In the genomic region with DNA sequence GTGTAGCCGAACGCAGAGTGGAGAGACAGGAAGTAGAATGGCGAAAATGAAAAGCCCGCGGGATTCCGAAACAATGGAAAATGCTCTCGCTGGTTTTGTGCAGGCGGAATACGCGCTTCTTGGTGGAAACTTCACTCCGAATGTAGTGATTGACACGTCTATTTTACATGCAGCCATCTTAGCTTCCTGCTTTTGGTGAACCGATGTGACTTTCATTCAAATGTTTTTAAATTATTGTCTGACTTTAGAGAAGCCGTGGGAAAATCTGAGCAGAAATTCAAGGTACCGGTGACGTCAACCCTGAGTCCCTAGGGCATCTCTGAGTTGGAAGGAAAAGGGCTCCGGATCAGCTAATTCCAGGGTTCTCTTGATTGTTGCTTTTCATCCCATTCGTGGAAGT, we compare ENCODE assay signal across 9 cellular contexts. TPM values are rescaled to one million over a fixed set of nuclear protein-coding genes. Genes with fewer than 3 reads are reported as not detected.
DNase-seq lines count a peak whose midpoint lies in the region; ATAC-seq and TF ChIP-seq lines count a peak whose summit lies in the region.
"Had no signal": no experiment of that assay in that cellular context is flagged by ENCODE, and none has a peak within 500 bp of the region (broad histone marks: within the 10 kb centered on the region; RNA-seq: fewer than 3 reads in every experiment).

No MANE protein-coding gene starts in this region.

- no peaks in the 10 kb centered on the region for H3K9me3 ChIP-seq in AG04450 (ENCODE audit: control insufficient read depth, insufficient read depth, low read length)
- no peaks in the 10 kb centered on the region for H3K9me3 ChIP-seq in HCT116 (ENCODE audit: control insufficient read depth in 1 of 2, insufficient read depth in 1 of 2, low read depth in 1 of 2, low read length in 2 of 2)

- H3K27ac ChIP-seq in AG04450 (ENCODE audit: low read depth, low read length) (no peak overlapping the region), HCT116 (ENCODE audit: low read depth, low read length) (no peak overlapping the region)

- H3K4me2 ChIP-seq in HCT116 (ENCODE audit: low read length): peak overlapping the region; percentile 69

- H3K36me3 ChIP-seq in HCT116 (ENCODE audit: control insufficient read depth in 1 of 2, insufficient read depth in 2 of 2, low read length in 2 of 2): no peaks in the 10 kb centered on the region

- H3K9me2 ChIP-seq in HCT116 (ENCODE audit: insufficient read depth): no peaks in the 10 kb centered on the region

- TF ChIP-seq RAD21 in HCT116 (IDR thresholded peaks at IDR 0.05; ENCODE audit: low read depth): no peak

- peaks cover 1 to 20% of the 10 kb centered on the region in 2 experiments; a peak in 3 of 4 replicates for H3K4me1 ChIP-seq in HCT116 (ENCODE audit: control insufficient read depth in 1 of 2, insufficient read depth in 2 of 2, low read length in 2 of 2)

- ATAC-seq in HCT116: peak; percentile 33

- no peaks in the 10 kb centered on the region for H3K79me2 ChIP-seq in HCT116 (ENCODE audit: insufficient read depth, low read length)

- POLR2A ChIA-PET in AG04450 (lab: Yijun Ruan, JAX): no interaction called here
- POLR2A ChIA-PET in HCT116 (lab: Charles Lee): no interaction called here

- H3K27me3 ChIP-seq in AG04450 (ENCODE audit: control insufficient read depth, insufficient read depth, low read length) (peaks cover 2% of the 10 kb centered on the region), HCT116 (ENCODE audit: insufficient read depth, low read length) (no peaks in the 10 kb centered on the region)

- H3K4me3 ChIP-seq in AG04450 (ENCODE audit: low read depth, low read length) (peak overlapping the region; percentile 34; the same call in 1 of the 2 replicates), HCT116 (replicated peaks in 1 of 2; ENCODE audit: low read depth in 1 of 2, low read length in 2 of 2) (no peak overlapping the region), astrocyte of the cerebellum (ENCODE audit: low read depth, low read length) (peak overlapping the region; percentile 33)

- TF ChIP-seq CTCF in AG04450 (IDR thresholded peaks at IDR 0.05; ENCODE audit: low read depth, low read length) (no peak), HCT116 (IDR thresholded peaks at IDR 0.05 in 2 of 3, conservative IDR thresholded peaks at IDR 0.05 in 1 of 3; ENCODE audit: borderline replicate concordance in 1 of 3, insufficient read depth in 1 of 3, low read depth in 2 of 3, low read length in 2 of 3) (no peak), astrocyte of the cerebellum (IDR thresholded peaks at IDR 0.05; ENCODE audit: low read depth, low read length, missing control alignments) (no peak)

- BruUV-seq in HCT116 (replicated peaks; lab: Mats Ljungman, UMichigan): no TSS peak

- TF ChIP-seq POLR2A in HCT116 (IDR thresholded peaks at IDR 0.05; ENCODE audit: borderline replicate concordance, extremely low read depth, insufficient read depth, insufficient read length): no peak

- H4K20me1 ChIP-seq in HCT116 (ENCODE audit: insufficient read depth): no peaks in the 10 kb centered on the region

- CTCF ChIA-PET in AG04450 (lab: Charles Lee) (no interaction called here), HCT116 (lab: Charles Lee) (interaction anchor here (1.2 to 1.3 kb wide), 2 partner anchors 15 to 48 kb away, joined by 3 to 4 read pairs; no protein-coding TSS in a partner anchor)

- peak overlapping the region; percentile 81 for H2AFZ ChIP-seq in HCT116 (ENCODE audit: low read depth, low read length, poor library complexity, severe bottlenecking)

- no peak for DNase-seq in AG04450 (ENCODE audit: low read depth, low spot score)
- DNase-seq in HCT116 (ENCODE audit: low read depth, low spot score): no peak
- no peak for DNase-seq in astrocyte of the cerebellum (ENCODE audit: low read depth)
- peak; percentile 11 for DNase-seq in inferior parietal cortex (ENCODE audit: extremely low spot score)
- no peak for DNase-seq in NCI-H510A (lab: John Stamatoyannopoulos, UW)
- no peak for DNase-seq in HuH-7.5 (ENCODE audit: low spot score)
- DNase-seq in NCI-H187 (lab: John Stamatoyannopoulos, UW): no peak
- DNase-seq in C1 segment of cervical spinal cord (lab: John Stamatoyannopoulos, UW): no peak
- DNase-seq: NCI-H446 had no signal

- in situ Hi-C loops in astrocyte of the cerebellum (cut with HindIII; ENCODE audit: low sequenced_read_pairs): no loop called here

- intact Hi-C loops in HCT116 (cut with micrococcal nuclease): no loop called here

- RAD21 ChIA-PET in HCT116 (lab: Charles Lee; ENCODE audit: low non-redundant PET in 1 of 2, low total read pairs in 2 of 2, uncharacterized antibody in 2 of 2, unreplicated experiment in 2 of 2): no interaction called here

- H3K9ac ChIP-seq in HCT116 (ENCODE audit: low read length): no peak overlapping the region

TF ChIP-seq in HCT116, 20 proteins besides CTCF, POLR2A, EP300 and RAD21 (continues in another document):
- TF ChIP-seq, protein P1, sequence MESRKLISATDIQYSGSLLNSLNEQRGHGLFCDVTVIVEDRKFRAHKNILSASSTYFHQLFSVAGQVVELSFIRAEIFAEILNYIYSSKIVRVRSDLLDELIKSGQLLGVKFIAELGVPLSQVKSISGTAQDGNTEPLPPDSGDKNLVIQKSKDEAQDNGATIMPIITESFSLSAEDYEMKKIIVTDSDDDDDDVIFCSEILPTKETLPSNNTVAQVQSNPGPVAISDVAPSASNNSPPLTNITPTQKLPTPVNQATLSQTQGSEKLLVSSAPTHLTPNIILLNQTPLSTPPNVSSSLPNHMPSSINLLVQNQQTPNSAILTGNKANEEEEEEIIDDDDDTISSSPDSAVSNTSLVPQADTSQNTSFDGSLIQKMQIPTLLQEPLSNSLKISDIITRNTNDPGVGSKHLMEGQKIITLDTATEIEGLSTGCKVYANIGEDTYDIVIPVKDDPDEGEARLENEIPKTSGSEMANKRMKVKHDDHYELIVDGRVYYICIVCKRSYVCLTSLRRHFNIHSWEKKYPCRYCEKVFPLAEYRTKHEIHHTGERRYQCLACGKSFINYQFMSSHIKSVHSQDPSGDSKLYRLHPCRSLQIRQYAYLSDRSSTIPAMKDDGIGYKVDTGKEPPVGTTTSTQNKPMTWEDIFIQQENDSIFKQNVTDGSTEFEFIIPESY (IDR thresholded peaks at IDR 0.05; ENCODE audit: extremely low read depth, insufficient replicate concordance, low read length): no peak
- TF ChIP-seq, protein P2, sequence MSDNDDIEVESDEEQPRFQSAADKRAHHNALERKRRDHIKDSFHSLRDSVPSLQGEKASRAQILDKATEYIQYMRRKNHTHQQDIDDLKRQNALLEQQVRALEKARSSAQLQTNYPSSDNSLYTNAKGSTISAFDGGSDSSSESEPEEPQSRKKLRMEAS (IDR thresholded peaks at IDR 0.05): no peak
- TF ChIP-seq CEBPB (IDR thresholded peaks at IDR 0.05; ENCODE audit: low read depth) (no peak), YY1 (IDR thresholded peaks at IDR 0.05; ENCODE audit: extremely low read depth, insufficient replicate concordance, low read depth, low read length) (no peak), TCF7L2 (IDR thresholded peaks at IDR 0.05; ENCODE audit: borderline replicate concordance, extremely low read depth, insufficient read depth, insufficient read length) (no peak), FOSL1 (IDR thresholded peaks at IDR 0.05; ENCODE audit: low read depth) (no peak), JUND (IDR thresholded peaks at IDR 0.05) (no peak), CBX3 (IDR thresholded peaks at IDR 0.05; ENCODE audit: low read depth) (no peak), SP1 (IDR thresholded peaks at IDR 0.05; ENCODE audit: low read depth) (no peak), SIN3A (IDR thresholded peaks at IDR 0.05; ENCODE audit: low read depth) (no peak), EZH2phosphoT487 (IDR thresholded peaks at IDR 0.05; ENCODE audit: borderline replicate concordance) (no peak), ELF1 (IDR thresholded peaks at IDR 0.05; ENCODE audit: borderline replicate concordance, low read depth) (no peak), POLR2AphosphoS5 (IDR thresholded peaks at IDR 0.05; ENCODE audit: low read depth, low read length) (no peak), SRF (IDR thresholded peaks at IDR 0.05; ENCODE audit: low read depth) (no peak), ZFX (IDR thresholded peaks at IDR 0.05) (no peak)
- TF ChIP-seq, protein P3, sequence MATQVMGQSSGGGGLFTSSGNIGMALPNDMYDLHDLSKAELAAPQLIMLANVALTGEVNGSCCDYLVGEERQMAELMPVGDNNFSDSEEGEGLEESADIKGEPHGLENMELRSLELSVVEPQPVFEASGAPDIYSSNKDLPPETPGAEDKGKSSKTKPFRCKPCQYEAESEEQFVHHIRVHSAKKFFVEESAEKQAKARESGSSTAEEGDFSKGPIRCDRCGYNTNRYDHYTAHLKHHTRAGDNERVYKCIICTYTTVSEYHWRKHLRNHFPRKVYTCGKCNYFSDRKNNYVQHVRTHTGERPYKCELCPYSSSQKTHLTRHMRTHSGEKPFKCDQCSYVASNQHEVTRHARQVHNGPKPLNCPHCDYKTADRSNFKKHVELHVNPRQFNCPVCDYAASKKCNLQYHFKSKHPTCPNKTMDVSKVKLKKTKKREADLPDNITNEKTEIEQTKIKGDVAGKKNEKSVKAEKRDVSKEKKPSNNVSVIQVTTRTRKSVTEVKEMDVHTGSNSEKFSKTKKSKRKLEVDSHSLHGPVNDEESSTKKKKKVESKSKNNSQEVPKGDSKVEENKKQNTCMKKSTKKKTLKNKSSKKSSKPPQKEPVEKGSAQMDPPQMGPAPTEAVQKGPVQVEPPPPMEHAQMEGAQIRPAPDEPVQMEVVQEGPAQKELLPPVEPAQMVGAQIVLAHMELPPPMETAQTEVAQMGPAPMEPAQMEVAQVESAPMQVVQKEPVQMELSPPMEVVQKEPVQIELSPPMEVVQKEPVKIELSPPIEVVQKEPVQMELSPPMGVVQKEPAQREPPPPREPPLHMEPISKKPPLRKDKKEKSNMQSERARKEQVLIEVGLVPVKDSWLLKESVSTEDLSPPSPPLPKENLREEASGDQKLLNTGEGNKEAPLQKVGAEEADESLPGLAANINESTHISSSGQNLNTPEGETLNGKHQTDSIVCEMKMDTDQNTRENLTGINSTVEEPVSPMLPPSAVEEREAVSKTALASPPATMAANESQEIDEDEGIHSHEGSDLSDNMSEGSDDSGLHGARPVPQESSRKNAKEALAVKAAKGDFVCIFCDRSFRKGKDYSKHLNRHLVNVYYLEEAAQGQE (IDR thresholded peaks at IDR 0.05; ENCODE audit: low read depth): no peak
- TF ChIP-seq, protein P4, sequence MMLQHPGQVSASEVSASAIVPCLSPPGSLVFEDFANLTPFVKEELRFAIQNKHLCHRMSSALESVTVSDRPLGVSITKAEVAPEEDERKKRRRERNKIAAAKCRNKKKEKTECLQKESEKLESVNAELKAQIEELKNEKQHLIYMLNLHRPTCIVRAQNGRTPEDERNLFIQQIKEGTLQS (IDR thresholded peaks at IDR 0.05): no peak

RNA-seq across cellular contexts. Expression of a gene that starts 11.4 kb away (rescaled TPM):
- not detected in 2 replicates for polyA plus RNA-seq in AG04450 (2011; rRNA removed)
- polyA minus RNA-seq in AG04450 (2011; rRNA and poly(A)+ RNA removed): not detected in 2 replicates
- total RNA-seq in HCT116 (2021; ENCODE audit: unreplicated experiment): not detected
- polyA plus RNA-seq in HCT116 (2012): not detected in 2 replicates

RNA-seq across cellular contexts. Expression of a gene that starts 21.5 kb away (rescaled TPM):
- polyA plus RNA-seq in AG04450 (2011; rRNA removed): not detected in 2 replicates
- polyA minus RNA-seq in AG04450 (2011; rRNA and poly(A)+ RNA removed): not detected in 2 replicates
- not detected for total RNA-seq in HCT116 (2021; ENCODE audit: unreplicated experiment)
- polyA plus RNA-seq in HCT116 (2012): not detected in 2 replicates

Comparison
In these comparisons a context has a peak if more than half of its experiments do, and no peak if none do; other contexts are left out.
1. H3K4me3 ChIP-seq: peak in AG04450 (single experiment) and astrocyte of the cerebellum (single experiment); none in HCT116 (0 of 2).